ENCODE assay signal across 8 cellular contexts in the genomic region with DNA sequence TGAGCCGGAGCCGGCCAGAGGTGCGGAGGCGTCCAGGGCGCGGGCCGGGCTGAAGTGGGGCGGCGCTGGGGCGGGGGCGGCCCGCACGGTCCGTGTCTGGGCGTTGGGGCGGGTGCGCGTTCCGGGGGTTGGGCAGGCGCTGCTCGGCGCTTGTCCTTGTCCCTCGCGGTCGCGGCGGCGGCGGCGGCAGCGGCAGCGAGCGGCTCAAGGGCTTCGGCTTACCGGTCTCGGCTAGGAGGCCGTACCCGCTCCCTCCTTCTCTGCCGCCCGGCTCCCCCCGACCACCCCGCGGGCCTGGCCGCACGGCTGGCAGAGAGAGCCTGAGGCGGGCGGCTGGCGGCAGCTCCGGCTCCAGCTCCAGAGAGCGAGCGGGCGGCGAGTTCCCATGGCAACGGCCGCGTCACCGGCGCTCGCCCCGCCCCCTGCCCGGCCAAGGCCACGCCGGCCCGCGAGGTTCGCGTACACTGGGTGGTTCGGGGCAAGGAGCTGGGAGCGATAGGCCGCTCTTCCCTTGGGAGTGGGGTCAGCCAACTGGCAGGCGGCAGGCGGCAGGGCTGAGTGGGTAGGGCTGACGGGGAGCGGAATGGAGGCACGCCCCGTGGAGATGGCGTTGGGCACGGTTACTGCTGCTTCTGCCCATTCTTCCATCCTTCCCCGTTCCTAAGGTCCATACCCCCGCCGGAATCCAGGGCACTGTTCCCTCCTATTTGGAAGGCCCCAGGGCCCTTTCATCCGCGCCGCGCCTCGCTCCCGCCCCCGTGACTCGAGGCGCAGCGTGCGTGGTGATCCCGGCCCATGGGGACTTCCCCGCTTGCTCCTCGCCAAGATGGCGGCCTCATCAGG. TPM values are rescaled to one million over a fixed set of nuclear protein-coding genes. Genes with fewer than 3 reads are reported as not detected.
DNase-seq lines count a peak whose midpoint lies in the region; ATAC-seq and TF ChIP-seq lines count a peak whose summit lies in the region.

A gene with protein sequence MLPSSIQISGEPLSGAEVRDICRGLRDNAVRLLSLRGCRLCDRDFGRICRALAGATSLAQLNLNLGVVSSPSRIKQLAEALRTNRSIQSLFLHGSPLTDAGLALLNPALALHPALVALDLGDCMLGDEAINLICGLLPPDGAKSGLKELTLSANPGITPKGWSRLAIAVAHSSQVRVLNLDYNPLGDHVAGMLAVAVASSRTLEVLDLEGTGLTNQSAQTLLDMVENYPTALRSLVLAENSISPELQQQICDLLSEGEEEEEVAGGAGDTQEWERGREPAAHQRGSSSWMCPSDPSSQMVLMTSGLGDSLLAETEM (minus strand): TSS at position 363 of the 843 bp plus-strand sequence. CDS start 561 bp downstream, outside the sequence.

- H3K4me3 Mint-ChIP-seq in nephron = peak within 1 kb of the TSS; percentile 86 to 92 (median 87)

- peak within 1 kb of the TSS in 2 of 3 experiments; percentile 3 to 56 for H3K27ac Mint-ChIP-seq in nephron

- H3K9me3 Mint-ChIP-seq in nephron = no peaks in the 10 kb centered on the region

- DNase-seq in AG09309 (ENCODE audit: low read depth) (no peak), RPMI7951 (ENCODE audit: low read depth) (peak; percentile 88), fibroblast of the conjunctiva (ENCODE audit: low read depth) (peak; percentile 70)
- peak; percentile 68 for DNase-seq in activated effector memory CD4-positive, alpha-beta T cell treated with Interleukin-2 at 50 U/mL for 16 hours
- peak; percentile 45 to 69 (median 66) for DNase-seq in stimulated activated naive CD4-positive, alpha-beta T cell (lab: John Stamatoyannopoulos, UW)

- H3K27me3 Mint-ChIP-seq in nephron (ENCODE audit: low read depth) = peaks cover 18% of the 10 kb centered on the region

- peaks cover 23% of the 10 kb centered on the region for H3K4me1 Mint-ChIP-seq in nephron

- no peak for TF ChIP-seq CTCF in AG09309 (IDR thresholded peaks at IDR 0.05; ENCODE audit: control insufficient read depth, insufficient read depth, low read depth, low read length, missing control alignments)
- TF ChIP-seq CTCF in nephron (IDR thresholded peaks at IDR 0.05; ENCODE audit: unreplicated experiment in 3 of 3) = no peak

- ATAC-seq in GM19025 (IDR thresholded peaks at IDR 0.05; ENCODE audit: low read depth, unreplicated experiment) (peak; percentile 74), HG03571 (IDR thresholded peaks at IDR 0.05; ENCODE audit: unreplicated experiment) (peak; percentile 54)

- H3K4me3 ChIP-seq in AG09309 (ENCODE audit: control insufficient read depth, low read depth, low read length) = peak within 1 kb of the TSS; percentile 47

- H3K36me3 Mint-ChIP-seq in nephron (ENCODE audit: low read depth) = peaks cover 28% of the 10 kb centered on the region

RNA-seq across cellular contexts. Expression of the gene that starts here (rescaled TPM):
- total RNA-seq in RPMI7951 (2014; rRNA removed; shearing (Covaris generic)) = 0.10 and 0.60 TPM in 2 replicates

Comparison
In these comparisons a context has a peak if more than half of its experiments do, and no peak if none do; other contexts are left out.
1. Peak in DNase-seq in RPMI7951; RNA of the gene not detected or under 1 TPM.